Comparison of ENCODE assay signal across 1 cellular context in genomic region chr5:172430354-172430753, GRCh38.
TF ChIP-seq lines count a peak whose summit lies in the region.

No MANE protein-coding gene starts in this region.

TF ChIP-seq in HepG2, 621 proteins besides CTCF, POLR2A, EP300 and RAD21:
- TF ChIP-seq ZNF337 (CRISPR knock-in tag; IDR thresholded peaks at IDR 0.05; ENCODE audit: borderline replicate concordance, low read depth) (no peak), POLR2AphosphoS5 (IDR thresholded peaks at IDR 0.05; ENCODE audit: low read depth, low read length) (no peak), ZSCAN29 (CRISPR knock-in tag; conservative IDR thresholded peaks at IDR 0.05) (no peak), ZNF670 (CRISPR knock-in tag; IDR thresholded peaks at IDR 0.05; ENCODE audit: borderline replicate concordance) (no peak), ARHGAP35 (CRISPR knock-in tag; IDR thresholded peaks at IDR 0.05; ENCODE audit: borderline replicate concordance) (no peak), SALL1 (CRISPR knock-in tag; IDR thresholded peaks at IDR 0.05) (no peak), ZBTB33 (CRISPR knock-in tag; IDR thresholded peaks at IDR 0.05) (no peak), ZNF766 (CRISPR knock-in tag; IDR thresholded peaks at IDR 0.05; ENCODE audit: borderline replicate concordance) (no peak), HOMEZ (CRISPR knock-in tag; IDR thresholded peaks at IDR 0.05; ENCODE audit: low read depth) (no peak), ZNF598 (CRISPR knock-in tag; IDR thresholded peaks at IDR 0.05; ENCODE audit: borderline replicate concordance) (no peak), TFDP1 (CRISPR knock-in tag; IDR thresholded peaks at IDR 0.05; ENCODE audit: borderline replicate concordance) (no peak), SP2 (CRISPR knock-in tag; IDR thresholded peaks at IDR 0.05) (no peak), ZBTB2 (CRISPR knock-in tag; IDR thresholded peaks at IDR 0.05; ENCODE audit: low read depth) (no peak), NKX3-1 (CRISPR knock-in tag; IDR thresholded peaks at IDR 0.05) (no peak), E2F1 (CRISPR knock-in tag; IDR thresholded peaks at IDR 0.05) (no peak), TSC22D2 (CRISPR knock-in tag; IDR thresholded peaks at IDR 0.05; ENCODE audit: borderline replicate concordance) (no peak), ZNF460 (CRISPR knock-in tag; IDR thresholded peaks at IDR 0.05; ENCODE audit: borderline replicate concordance) (no peak), ELK4 (CRISPR knock-in tag; IDR thresholded peaks at IDR 0.05; ENCODE audit: borderline replicate concordance) (no peak)
- TF ChIP-seq, protein P1, sequence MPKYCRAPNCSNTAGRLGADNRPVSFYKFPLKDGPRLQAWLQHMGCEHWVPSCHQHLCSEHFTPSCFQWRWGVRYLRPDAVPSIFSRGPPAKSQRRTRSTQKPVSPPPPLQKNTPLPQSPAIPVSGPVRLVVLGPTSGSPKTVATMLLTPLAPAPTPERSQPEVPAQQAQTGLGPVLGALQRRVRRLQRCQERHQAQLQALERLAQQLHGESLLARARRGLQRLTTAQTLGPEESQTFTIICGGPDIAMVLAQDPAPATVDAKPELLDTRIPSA (CRISPR knock-in tag; IDR thresholded peaks at IDR 0.05; ENCODE audit: borderline replicate concordance) = no peak
